In genomic region chr14:64971890-64972785, GRCh38 we compare ENCODE assay signal across 8 cellular contexts. TPM values are rescaled to one million over a fixed set of nuclear protein-coding genes. Genes with fewer than 3 reads are reported as not detected.
A peak's percentile ranks its signal among the peaks of the same experiment; 100 is the strongest.
DNase-seq lines count a peak whose midpoint lies in the region; FAIRE-seq and TF ChIP-seq lines count a peak whose summit lies in the region.

Gene RAB15 (minus strand): TSS chr14:64972336. CDS start chr14:64972076, 260 bp downstream.

- peak within 1 kb of the TSS; percentile 56 for H3K4me3 ChIP-seq in epithelial cell of proximal tubule (ENCODE audit: low read depth, low read length)
- H3K4me3 ChIP-seq in muscle layer of duodenum (ENCODE audit: low read depth in 1 of 2, low read length in 2 of 2): peak within 1 kb of the TSS; percentile 56 to 70
- H3K4me3 ChIP-seq in testis: peak within 1 kb of the TSS; percentile 61 to 68

- intact Hi-C loops in testis (cut with DNase I; ENCODE audit: low total_unique reads): no loop called here

- TF ChIP-seq CTCF in epithelial cell of proximal tubule (conservative IDR thresholded peaks at IDR 0.05; ENCODE audit: low read depth, low read length): no peak
- no peak for TF ChIP-seq CTCF in testis (IDR thresholded peaks at IDR 0.05)

- FAIRE-seq in RCC 7860 (lab: Jason Lieb, UNC): no peak

- H3K36me3 ChIP-seq in muscle layer of duodenum (ENCODE audit: control insufficient read depth in 1 of 2, insufficient read depth in 2 of 2, low read length in 2 of 2) (no peaks in the 10 kb centered on the region), testis (ENCODE audit: low read depth, missing control alignments) (no peaks in the 10 kb centered on the region)

- H3K27ac ChIP-seq in muscle layer of duodenum (ENCODE audit: low read length): no peak within 1 kb of the TSS
- H3K27ac ChIP-seq in testis: no peak within 1 kb of the TSS

- peak; percentile 48 for DNase-seq in NCI-H82 (lab: John Stamatoyannopoulos, UW)
- DNase-seq in NCI-H82 treated with DMSO at 0.1 percent for 48 hours (lab: John Stamatoyannopoulos, UW; ENCODE audit: unreplicated experiment): no peak
- peak; percentile 15 for DNase-seq in NAMALWA (ENCODE audit: low spot score)
- DNase-seq in activated CD8-positive, alpha-beta memory T cell treated with anti-CD3 and anti-CD28 coated beads, Interleukin-2, amount 50 U/mL, for 48 hours: peak; percentile 71
- DNase-seq in epithelial cell of proximal tubule (ENCODE audit: low read depth): no peak
- DNase-seq in testis: no peak
- DNase-seq in RCC 7860 (ENCODE audit: low spot score): no peak

- WGBS in testis, 2 donors: 0 to 1% methylated on average over 10 to 71 of the region's 103 CpGs

- H3K9me3 ChIP-seq in muscle layer of duodenum (ENCODE audit: control insufficient read depth in 1 of 2, low read length in 2 of 2) (no peaks in the 10 kb centered on the region), testis (no peaks in the 10 kb centered on the region)

- H3K4me1 ChIP-seq in muscle layer of duodenum (ENCODE audit: control insufficient read depth in 1 of 2, insufficient read depth in 2 of 2, low read length in 2 of 2): peaks cover 0 to 8% of the 10 kb centered on the region in 2 donors
- H3K4me1 ChIP-seq in testis: peaks cover 10% of the 10 kb centered on the region

- H3K27me3 ChIP-seq in muscle layer of duodenum (ENCODE audit: low read depth, low read length) (no peaks in the 10 kb centered on the region), testis (no peaks in the 10 kb centered on the region)

- no peak for TF ChIP-seq POLR2A in testis (IDR thresholded peaks at IDR 0.05)

RNA-seq across cellular contexts. Expression of gene RAB15, which starts in this region (rescaled TPM):
- total RNA-seq in epithelial cell of proximal tubule (12.9 and 21.2 TPM in 2 replicates), testis (1 to 10 TPM; 1.9 to 3.2 TPM)
- polyA plus RNA-seq in testis (ENCODE audit: insufficient read depth, low read depth, low replicate concordance): 4.0 TPM

Comparison
In these comparisons a context has a peak if more than half of its experiments do, and no peak if none do; other contexts are left out.
1. DNase-seq: peak in NCI-H82 (single experiment), NAMALWA (single experiment) and activated CD8-positive, alpha-beta memory T cell treated with anti-CD3 and anti-CD28 coated beads, Interleukin-2, amount 50 U/mL, for 48 hours (single experiment); none in NCI-H82 treated with DMSO at 0.1 percent for 48 hours (single experiment), epithelial cell of proximal tubule (single experiment), testis (single experiment) and RCC 7860 (single experiment).
2. Peak in every context shown above with its lines, with median percentiles within 50 percentile points of each other: H3K4me3 ChIP-seq.